1 cellular context compared by ENCODE assay signal in the genomic region with DNA sequence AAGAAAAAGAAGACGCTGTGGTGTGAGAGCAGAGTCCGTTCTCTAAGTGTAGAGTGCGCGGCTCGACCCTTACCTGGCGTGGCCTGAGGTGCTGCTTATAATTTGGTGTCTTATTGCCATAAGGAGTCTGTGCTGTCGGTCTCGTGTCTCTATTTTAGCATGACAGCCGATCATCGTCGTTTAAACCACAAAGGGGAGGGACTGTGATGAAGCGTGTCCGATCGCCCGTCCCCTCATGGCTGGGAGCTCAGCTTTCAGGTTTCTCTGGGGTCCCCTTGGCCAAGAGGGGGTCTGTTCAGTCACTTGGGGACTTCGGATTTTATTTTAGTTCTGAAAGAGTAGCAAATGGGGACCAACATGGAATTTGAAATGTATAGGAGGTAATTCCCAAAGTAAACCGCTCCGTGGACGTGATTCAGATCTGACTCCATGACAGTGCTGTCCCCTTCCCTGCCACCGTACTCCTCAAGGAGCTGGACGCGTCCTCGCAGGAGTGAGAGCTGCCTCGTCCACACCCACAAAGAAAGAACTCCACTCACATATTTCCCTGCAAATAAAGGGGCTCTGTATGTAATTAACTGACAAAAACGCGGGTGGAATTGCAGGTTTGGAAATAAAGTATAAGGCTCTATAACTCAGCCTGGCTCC.
TF ChIP-seq lines count a peak whose summit lies in the region.

No MANE protein-coding gene starts in this region.

TF ChIP-seq in IMR-90, 13 proteins besides CTCF, POLR2A, EP300 and RAD21:
- TF ChIP-seq CHD1 (IDR thresholded peaks at IDR 0.05; ENCODE audit: low read depth, low read length), result no peak
- no peak for TF ChIP-seq MAFK (IDR thresholded peaks at IDR 0.05; ENCODE audit: low read depth, low read length)
- no peak for TF ChIP-seq FOS (IDR thresholded peaks at IDR 0.05; ENCODE audit: low read depth, low read length)
- no peak for TF ChIP-seq MAZ (IDR thresholded peaks at IDR 0.05; ENCODE audit: borderline replicate concordance, low read depth, low read length)
